8 cellular contexts compared by ENCODE assay signal in the genomic region with DNA sequence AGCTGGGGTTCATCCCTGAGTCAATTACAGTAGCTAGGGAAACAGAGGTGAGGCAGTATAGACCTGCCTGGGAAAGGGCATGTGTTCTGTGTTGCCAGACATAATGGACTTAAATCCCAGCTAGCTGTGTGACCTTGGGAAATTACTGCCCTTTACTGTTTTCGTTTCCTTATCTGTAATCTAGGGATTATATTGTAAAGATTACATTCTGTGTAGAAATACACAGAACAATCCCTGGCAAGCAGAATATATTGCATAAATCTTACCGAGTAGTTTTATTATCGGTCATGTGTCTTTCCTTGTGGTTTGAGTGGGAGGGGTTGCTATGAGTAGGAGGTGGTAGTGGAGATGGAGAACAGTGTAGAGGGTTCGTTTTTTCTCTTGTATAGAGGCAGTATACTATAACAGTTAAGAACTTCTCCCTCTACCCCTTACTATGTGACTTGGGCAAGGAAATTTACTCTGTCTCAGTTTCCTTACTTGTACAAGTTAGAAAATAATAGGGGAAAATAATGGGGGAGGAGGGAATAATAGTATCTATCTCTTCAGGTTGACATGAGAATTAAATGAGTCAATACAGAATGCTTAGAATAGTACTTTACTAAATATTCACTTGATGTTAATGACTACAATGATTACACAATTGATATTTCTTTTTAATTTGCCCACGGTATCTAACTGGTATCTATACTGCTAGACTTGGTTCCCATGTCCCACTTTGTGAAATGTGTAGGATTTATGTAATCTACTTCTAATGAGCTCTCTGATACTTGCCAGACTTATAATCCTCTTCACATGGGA. TPM values are rescaled to one million over a fixed set of nuclear protein-coding genes. Genes with fewer than 3 reads are reported as not detected.
DNase-seq lines count a peak whose midpoint lies in the region; ATAC-seq and TF ChIP-seq lines count a peak whose summit lies in the region.

No MANE protein-coding gene starts in this region.

- no peaks in the 10 kb centered on the region for H3K9me2 ChIP-seq in SK-N-SH

- H2AFZ ChIP-seq in SK-N-SH (ENCODE audit: low read depth) = no peak overlapping the region

- H3K27ac Mint-ChIP-seq in activated CD8-positive, alpha-beta T cell treated with anti-CD3 and anti-CD28 coated beads, Interleukin-2, amount 10 ng/mL, durations not matched to agents 7 days and 5 days = no peak overlapping the region
- H3K27ac Mint-ChIP-seq in stimulated activated effector memory CD8-positive, alpha-beta T cell treated with anti-CD3 and anti-CD28 coated beads, Interleukin-12 subunit alpha, Interleukin-12 subunit beta, amount 100 ng/mL, for 72 hours = no peak overlapping the region

- no peaks in the 10 kb centered on the region for H3K79me2 ChIP-seq in SK-N-SH (ENCODE audit: insufficient read depth)

- H3K4me3 ChIP-seq in SK-N-SH (ENCODE audit: low read depth in 2 of 2, low read length in 1 of 2) = no peak overlapping the region

- H3K27me3 Mint-ChIP-seq in activated CD8-positive, alpha-beta T cell treated with anti-CD3 and anti-CD28 coated beads, Interleukin-2, amount 10 ng/mL, durations not matched to agents 7 days and 5 days (ENCODE audit: low read depth) = no peaks in the 10 kb centered on the region

- H3K27ac ChIP-seq in SK-N-SH (ENCODE audit: low read depth in 2 of 2, low read length in 1 of 2) = no peak overlapping the region

- no peak overlapping the region for H3K9ac ChIP-seq in SK-N-SH

- H3K9me3 ChIP-seq in SK-N-SH = no peaks in the 10 kb centered on the region

- TF ChIP-seq EP300 in SK-N-SH (IDR thresholded peaks at IDR 0.05; ENCODE audit: borderline replicate concordance in 1 of 2, low read depth in 1 of 2, low read length in 1 of 2) = no peak

- peaks cover 11% of the 10 kb centered on the region for H3K4me1 Mint-ChIP-seq in activated CD8-positive, alpha-beta T cell treated with anti-CD3 and anti-CD28 coated beads, Interleukin-2, amount 10 ng/mL, durations not matched to agents 7 days and 5 days (ENCODE audit: low read depth)
- H3K4me1 Mint-ChIP-seq in stimulated activated effector memory CD8-positive, alpha-beta T cell treated with anti-CD3 and anti-CD28 coated beads, Interleukin-12 subunit alpha, Interleukin-12 subunit beta, amount 100 ng/mL, for 72 hours = peaks cover 11% of the 10 kb centered on the region

- POLR2A ChIA-PET in activated CD8-positive, alpha-beta T cell treated with anti-CD3 and anti-CD28 coated beads, Interleukin-2, amount 10 ng/mL, durations not matched to agents 7 days and 5 days (lab: Charles Lee) = interaction anchor here (0.6 kb wide), 1 partner anchor 42 kb away, joined by 3 read pairs; no protein-coding TSS in a partner anchor
- POLR2A ChIA-PET in SK-N-SH (lab: Yijun Ruan, JAX) = no interaction called here

- peak; percentile 2 for DNase-seq in stimulated activated naive CD4-positive, alpha-beta T cell treated with Interleukin-2 at 50 U/mL for 16 hours (lab: John Stamatoyannopoulos, UW)
- no peak for DNase-seq in stimulated activated naive CD4-positive, alpha-beta T cell (lab: John Stamatoyannopoulos, UW)
- DNase-seq in activated CD8-positive, alpha-beta T cell treated with anti-CD3 and anti-CD28 coated beads, Interleukin-2, amount 10 ng/mL, durations not matched to agents 7 days and 5 days = no peak
- DNase-seq in stimulated activated effector memory CD8-positive, alpha-beta T cell treated with anti-CD3 and anti-CD28 coated beads, Interleukin-12 subunit alpha, Interleukin-12 subunit beta, amount 100 ng/mL, for 72 hours (ENCODE audit: low spot score in 2 of 2) = no peak
- DNase-seq in activated CD4-positive, alpha-beta T cell treated with anti-CD3 and anti-CD28 coated beads for 1 hour = no peak
- DNase-seq in SK-N-SH = no peak
- DNase-seq in pons (ENCODE audit: low spot score) = no peak

- TF ChIP-seq CTCF in SK-N-SH (IDR thresholded peaks at IDR 0.05) = no peak

- CTCF ChIA-PET in activated CD8-positive, alpha-beta T cell treated with anti-CD3 and anti-CD28 coated beads, Interleukin-2, amount 10 ng/mL, durations not matched to agents 7 days and 5 days (lab: Charles Lee) = interaction anchor here (0.7 kb wide), 3 partner anchors 53 to 204 kb away, joined by 3 read pairs; a partner anchor contains a TSS
- CTCF ChIA-PET in SK-N-SH (lab: Yijun Ruan, JAX) = no interaction called here

- no peaks in the 10 kb centered on the region for H3K4me1 ChIP-seq in SK-N-SH (ENCODE audit: control insufficient read depth in 1 of 2, insufficient read depth in 2 of 2, low read depth in 1 of 2, low read length in 1 of 2)

- H3F3A ChIP-seq in SK-N-SH (replicated peaks; ENCODE audit: insufficient read depth) = no peaks in the 10 kb centered on the region

- no peak for TF ChIP-seq RAD21 in SK-N-SH (IDR thresholded peaks at IDR 0.05; ENCODE audit: low read length)

- H3K4me3 Mint-ChIP-seq in activated CD8-positive, alpha-beta T cell treated with anti-CD3 and anti-CD28 coated beads, Interleukin-2, amount 10 ng/mL, durations not matched to agents 7 days and 5 days = no peak overlapping the region
- no peak overlapping the region for H3K4me3 Mint-ChIP-seq in stimulated activated effector memory CD8-positive, alpha-beta T cell treated with anti-CD3 and anti-CD28 coated beads, Interleukin-12 subunit alpha, Interleukin-12 subunit beta, amount 100 ng/mL, for 72 hours

- H3K4me2 ChIP-seq in SK-N-SH = no peak overlapping the region

- ATAC-seq in HG03175 (IDR thresholded peaks at IDR 0.05; ENCODE audit: unreplicated experiment) = peak; percentile 80
- peak; percentile 44 for ATAC-seq in activated CD8-positive, alpha-beta T cell treated with anti-CD3 and anti-CD28 coated beads, Interleukin-2, amount 10 ng/mL, durations not matched to agents 7 days and 5 days
- ATAC-seq in stimulated activated effector memory CD8-positive, alpha-beta T cell treated with anti-CD3 and anti-CD28 coated beads, Interleukin-12 subunit alpha, Interleukin-12 subunit beta, amount 100 ng/mL, for 72 hours = peak; percentile 97

- H3K36me3 Mint-ChIP-seq in activated CD8-positive, alpha-beta T cell treated with anti-CD3 and anti-CD28 coated beads, Interleukin-2, amount 10 ng/mL, durations not matched to agents 7 days and 5 days (ENCODE audit: low read depth) = no peaks in the 10 kb centered on the region
- no peaks in the 10 kb centered on the region for H3K36me3 Mint-ChIP-seq in stimulated activated effector memory CD8-positive, alpha-beta T cell treated with anti-CD3 and anti-CD28 coated beads, Interleukin-12 subunit alpha, Interleukin-12 subunit beta, amount 100 ng/mL, for 72 hours

- WGBS in SK-N-SH (ENCODE audit: low lambda C conversion rate) = 73% methylated on average over 5 of the region's 5 CpGs

- no peaks in the 10 kb centered on the region for H3K27me3 ChIP-seq in SK-N-SH (ENCODE audit: insufficient read depth)

- H3K36me3 ChIP-seq in SK-N-SH (replicated peaks in 1 of 2; ENCODE audit: control insufficient read depth in 1 of 2, insufficient read depth in 2 of 2, low read length in 1 of 2) = no peaks in the 10 kb centered on the region

- H4K20me1 ChIP-seq in SK-N-SH (ENCODE audit: insufficient read depth) = no peaks in the 10 kb centered on the region

- no peaks in the 10 kb centered on the region for H3K9me3 Mint-ChIP-seq in activated CD8-positive, alpha-beta T cell treated with anti-CD3 and anti-CD28 coated beads, Interleukin-2, amount 10 ng/mL, durations not matched to agents 7 days and 5 days (ENCODE audit: insufficient read depth)
- no peaks in the 10 kb centered on the region for H3K9me3 Mint-ChIP-seq in stimulated activated effector memory CD8-positive, alpha-beta T cell treated with anti-CD3 and anti-CD28 coated beads, Interleukin-12 subunit alpha, Interleukin-12 subunit beta, amount 100 ng/mL, for 72 hours

TF ChIP-seq in SK-N-SH, 30 proteins besides CTCF, POLR2A, EP300 and RAD21:
- TF ChIP-seq SIN3A (IDR thresholded peaks at IDR 0.05; ENCODE audit: borderline replicate concordance, low read depth, low read length) (no peak), SMC3 (IDR thresholded peaks at IDR 0.05; ENCODE audit: low read depth, low read length) (no peak), MXI1 (IDR thresholded peaks at IDR 0.05; ENCODE audit: low read depth, low read length) (no peak), YY1 (IDR thresholded peaks at IDR 0.05; ENCODE audit: low read depth) (no peak), TCF12 (IDR thresholded peaks at IDR 0.05) (no peak), CHD2 (IDR thresholded peaks at IDR 0.05; ENCODE audit: low read length, partially characterized antibody) (no peak), NRF1 (IDR thresholded peaks at IDR 0.05; ENCODE audit: low read depth, low read length) (no peak), EZH2phosphoT487 (IDR thresholded peaks at IDR 0.05; ENCODE audit: borderline replicate concordance, low read depth) (no peak), POLR2AphosphoS5 (IDR thresholded peaks at IDR 0.05; ENCODE audit: low read depth, low read length) (no peak), MEF2A (IDR thresholded peaks at IDR 0.05; ENCODE audit: borderline replicate concordance, low read depth) (no peak), TEAD4 (IDR thresholded peaks at IDR 0.05; ENCODE audit: borderline replicate concordance, insufficient read depth) (no peak)

RNA-seq across cellular contexts. Expression of a gene that starts 7.1 kb away (rescaled TPM):
- 10 to 100 TPM; 32.3 to 33.9 TPM for total RNA-seq in activated CD8-positive, alpha-beta T cell treated with anti-CD3 and anti-CD28 coated beads, Interleukin-2, amount 10 ng/mL, durations not matched to agents 7 days and 5 days
- 6.6 and 7.6 TPM in 2 replicates for polyA plus RNA-seq in SK-N-SH (2012; rRNA removed)
- polyA plus RNA-seq in SK-N-SH (2012; cell fraction: cytosol; rRNA removed) = 7.4 and 9.5 TPM in 2 replicates
- polyA plus RNA-seq in SK-N-SH (2012; cell fraction: nucleus; rRNA removed) = 6.2 and 14.9 TPM in 2 replicates

Comparison
In these comparisons a context has a peak if more than half of its experiments do, and no peak if none do; other contexts are left out.
1. ATAC-seq: peak in every context shown above with its lines; median percentile 97 in stimulated activated effector memory CD8-positive, alpha-beta T cell treated with anti-CD3 and anti-CD28 coated beads, Interleukin-12 subunit alpha, Interleukin-12 subunit beta, amount 100 ng/mL, for 72 hours; 80 in HG03175; 44 in activated CD8-positive, alpha-beta T cell treated with anti-CD3 and anti-CD28 coated beads, Interleukin-2, amount 10 ng/mL, durations not matched to agents 7 days and 5 days.